ENCODE assay signal across 10 cellular contexts in the genomic region with DNA sequence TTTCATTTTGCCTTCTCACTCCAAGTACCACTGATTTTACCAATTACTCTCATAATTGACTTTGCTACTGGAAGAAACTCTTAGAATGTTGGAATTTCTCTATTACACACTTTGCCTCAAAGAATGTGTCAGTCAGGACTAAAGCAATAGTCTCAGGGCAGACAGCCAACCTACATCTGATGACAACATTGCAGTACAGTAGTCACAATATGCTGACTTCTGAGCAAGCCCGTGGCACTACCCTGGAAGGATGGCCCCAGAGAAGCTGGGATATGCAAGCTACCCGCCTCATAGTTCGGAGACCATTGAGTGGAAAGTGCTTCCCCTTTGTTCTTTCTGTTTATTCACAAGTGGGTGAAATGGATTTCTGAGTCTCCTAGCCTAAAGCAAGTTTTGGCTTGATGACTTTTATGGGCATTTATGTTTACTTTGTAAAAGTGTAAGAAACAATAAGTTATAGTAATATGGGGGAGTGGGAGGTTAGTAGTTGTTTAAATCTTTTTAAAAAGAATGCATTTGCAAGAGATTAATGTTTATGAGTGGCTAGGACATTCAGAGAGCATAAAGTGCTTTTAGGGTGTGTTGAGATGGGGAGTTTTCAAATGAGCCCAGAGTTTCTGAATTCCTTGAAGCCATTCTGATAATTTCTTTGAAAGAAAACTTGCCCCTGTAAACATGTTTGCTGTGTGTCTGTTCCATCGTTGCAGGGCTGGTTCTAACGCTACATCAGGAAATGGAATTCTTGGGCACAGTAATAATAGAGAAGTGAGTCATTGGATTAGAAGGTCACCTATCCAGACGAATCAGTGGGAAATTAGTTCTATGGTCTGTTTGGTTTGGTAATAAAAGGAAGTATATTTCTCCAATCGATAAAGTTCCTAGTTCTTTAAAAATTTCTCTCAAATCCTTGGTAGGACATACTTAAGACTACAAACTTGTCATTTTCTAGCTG.
DNase-seq lines count a peak whose midpoint lies in the region; ATAC-seq and TF ChIP-seq lines count a peak whose summit lies in the region.
"Had no signal": no experiment of that assay in that cellular context is flagged by ENCODE, and none has a peak within 500 bp of the region (broad histone marks: within the 10 kb centered on the region; RNA-seq: fewer than 3 reads in every experiment).

No MANE protein-coding gene starts in this region.

- H3K27ac ChIP-seq in HEK293 (ENCODE audit: extremely low read depth, low read depth, low read length): no peak overlapping the region
- H3K27ac ChIP-seq in RWPE2 (ENCODE audit: poor library complexity, severe bottlenecking): peak overlapping the region; percentile 62

- no peaks in the 10 kb centered on the region for H3K4me1 Mint-ChIP-seq in naive thymus-derived CD8-positive, alpha-beta T cell

- CTCF ChIA-PET in HEK293 (lab: Yijun Ruan, JAX): no interaction called here

- TF ChIP-seq CTCF in HEK293 (tag by site-specific recombination; IDR thresholded peaks at IDR 0.05) (no peak), RWPE2 (IDR thresholded peaks at IDR 0.05; ENCODE audit: poor library complexity, severe bottlenecking) (no peak), fibroblast of the aortic adventitia (IDR thresholded peaks at IDR 0.05; ENCODE audit: insufficient read depth, low read length) (no peak)

- H3K27me3 ChIP-seq in RWPE2 (ENCODE audit: insufficient read depth, poor library complexity, severe bottlenecking): no peaks in the 10 kb centered on the region

- no peaks in the 10 kb centered on the region for H3K9me3 Mint-ChIP-seq in naive thymus-derived CD8-positive, alpha-beta T cell
- H3K9me3 Mint-ChIP-seq: activated T-cell treated with anti-CD3 and anti-CD28 coated beads, Interleukin-2, amount 50 U/mL, for 24 hours; IgD-negative memory B cell had no signal

- H3K27me3 Mint-ChIP-seq in naive thymus-derived CD8-positive, alpha-beta T cell: peaks cover 0 to 3% (median 0%) of the 10 kb centered on the region in 5 donors
- H3K27me3 Mint-ChIP-seq: progenitor cell of endocrine pancreas had no signal

- no peaks in the 10 kb centered on the region for H3K9me3 ChIP-seq in HEK293 (ENCODE audit: control insufficient read depth, insufficient read depth, low read depth, low read length)
- peaks cover 2% of the 10 kb centered on the region for H3K9me3 ChIP-seq in RWPE2 (ENCODE audit: severe bottlenecking)

- no peaks in the 10 kb centered on the region for H3K36me3 ChIP-seq in HEK293 (ENCODE audit: control insufficient read depth in 2 of 2, insufficient read depth in 1 of 2, low read length in 2 of 2)
- H3K36me3 ChIP-seq in RWPE2 (ENCODE audit: low read depth): no peaks in the 10 kb centered on the region

- DNase-seq in RWPE2 (ENCODE audit: low spot score) (no peak), fibroblast of the aortic adventitia (ENCODE audit: low read depth) (peak; percentile 20), stromal cell of bone marrow (ENCODE audit: low read depth) (peak; percentile 54), GF-D8 (lab: John Stamatoyannopoulos, UW) (no peak), midbrain (lab: John Stamatoyannopoulos, UW) (no peak)
- no peak for DNase-seq in naive thymus-derived CD8-positive, alpha-beta T cell
- DNase-seq: activated T-cell treated with anti-CD3 and anti-CD28 coated beads, Interleukin-2, amount 50 U/mL, for 24 hours had no signal

- H3K4me3 ChIP-seq in HEK293 (ENCODE audit: low read depth, low read length) (no peak overlapping the region), RWPE2 (ENCODE audit: severe bottlenecking) (no peak overlapping the region), fibroblast of the aortic adventitia (ENCODE audit: low read depth, low read length) (no peak overlapping the region)

- H3K27ac Mint-ChIP-seq in naive thymus-derived CD8-positive, alpha-beta T cell: no peak overlapping the region
- H3K27ac Mint-ChIP-seq: activated T-cell treated with anti-CD3 and anti-CD28 coated beads, Interleukin-2, amount 50 U/mL, for 24 hours; progenitor cell of endocrine pancreas had no signal

- POLR2A ChIA-PET in HEK293 (lab: Yijun Ruan, JAX): no interaction called here
- POLR2A ChIA-PET in naive thymus-derived CD8-positive, alpha-beta T cell (lab: Charles Lee): no interaction called here

- H3K4me1 ChIP-seq in HEK293 (ENCODE audit: control insufficient read depth, insufficient read depth, low read length): peaks cover 8% of the 10 kb centered on the region
- H3K4me1 ChIP-seq in RWPE2 (ENCODE audit: insufficient read depth, poor library complexity, severe bottlenecking): peaks cover 12% of the 10 kb centered on the region

- peak; percentile 89 for ATAC-seq in RWPE2 (ENCODE audit: low read depth)
- ATAC-seq in naive thymus-derived CD8-positive, alpha-beta T cell: no peak

- H3K4me3 Mint-ChIP-seq in naive thymus-derived CD8-positive, alpha-beta T cell: no peak overlapping the region
- H3K4me3 Mint-ChIP-seq: activated T-cell treated with anti-CD3 and anti-CD28 coated beads, Interleukin-2, amount 50 U/mL, for 24 hours had no signal

- H3K36me3 Mint-ChIP-seq in naive thymus-derived CD8-positive, alpha-beta T cell: peaks cover 0 to 3% (median 0%) of the 10 kb centered on the region in 3 donors

TF ChIP-seq in HEK293, 187 proteins besides CTCF, POLR2A, EP300 and RAD21:
- no peak for TF ChIP-seq ZNF549 (tag by site-specific recombination; IDR thresholded peaks at IDR 0.05)
- TF ChIP-seq, protein P1, sequence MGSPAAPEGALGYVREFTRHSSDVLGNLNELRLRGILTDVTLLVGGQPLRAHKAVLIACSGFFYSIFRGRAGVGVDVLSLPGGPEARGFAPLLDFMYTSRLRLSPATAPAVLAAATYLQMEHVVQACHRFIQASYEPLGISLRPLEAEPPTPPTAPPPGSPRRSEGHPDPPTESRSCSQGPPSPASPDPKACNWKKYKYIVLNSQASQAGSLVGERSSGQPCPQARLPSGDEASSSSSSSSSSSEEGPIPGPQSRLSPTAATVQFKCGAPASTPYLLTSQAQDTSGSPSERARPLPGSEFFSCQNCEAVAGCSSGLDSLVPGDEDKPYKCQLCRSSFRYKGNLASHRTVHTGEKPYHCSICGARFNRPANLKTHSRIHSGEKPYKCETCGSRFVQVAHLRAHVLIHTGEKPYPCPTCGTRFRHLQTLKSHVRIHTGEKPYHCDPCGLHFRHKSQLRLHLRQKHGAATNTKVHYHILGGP (tag by site-specific recombination; IDR thresholded peaks at IDR 0.05): no peak
- TF ChIP-seq ZFHX2 (tag by site-specific recombination; conservative IDR thresholded peaks at IDR 0.05): peak; percentile 42
- TF ChIP-seq OSR2 (tag by site-specific recombination; IDR thresholded peaks at IDR 0.05): peak; percentile 75

Comparison
In these comparisons a context has a peak if more than half of its experiments do, and no peak if none do; other contexts are left out.
1. DNase-seq: peak in fibroblast of the aortic adventitia (single experiment) and stromal cell of bone marrow (single experiment); none in RWPE2 (single experiment), naive thymus-derived CD8-positive, alpha-beta T cell (0 of 10), GF-D8 (single experiment) and midbrain (single experiment).